In genomic region chr5:15248731-15249130, GRCh38 we compare ENCODE assay signal across 23 cellular contexts.
"Had no signal": no experiment of that assay in that cellular context is flagged by ENCODE, and none has a peak within 500 bp of the region (broad histone marks: within the 10 kb centered on the region; RNA-seq: fewer than 3 reads in every experiment).

No MANE protein-coding gene starts in this region.

- H3K4me3 Mint-ChIP-seq: activated B cell treated with CpG ODN at 0.5 μM for 24 hours; activated CD4-positive, alpha-beta T cell treated with anti-CD3 and anti-CD28 coated beads for 36 hours; activated naive CD8-positive, alpha-beta T cell treated with anti-CD3 and anti-CD28 coated beads for 36 hours; activated T-cell treated with anti-CD3 and anti-CD28 coated beads, Interleukin-2, amount 50 U/mL, for 4 hours; endodermal cell; immature natural killer cell; mesothelial cell of epicardium; naive thymus-derived CD8-positive, alpha-beta T cell; neural progenitor cell; stimulated activated naive CD8-positive, alpha-beta T cell treated with anti-CD3 and anti-CD28 coated beads, Interleukin-15, amount 100 ng/mL, for 72 hours had no signal

- H3K27me3 ChIP-seq: foreskin keratinocyte, left lung, neural progenitor cell, tibial artery had no signal

- H3K36me3 Mint-ChIP-seq: activated naive CD8-positive, alpha-beta T cell treated with anti-CD3 and anti-CD28 coated beads for 36 hours; immature natural killer cell; neural progenitor cell had no signal

- H3K27me3 Mint-ChIP-seq: activated B cell treated with CpG ODN at 0.5 μM for 24 hours; activated CD4-positive, alpha-beta T cell treated with anti-CD3 and anti-CD28 coated beads for 36 hours; activated naive CD8-positive, alpha-beta T cell treated with anti-CD3 and anti-CD28 coated beads for 36 hours; naive thymus-derived CD8-positive, alpha-beta T cell; progenitor cell of endocrine pancreas; stimulated activated naive CD8-positive, alpha-beta T cell treated with anti-CD3 and anti-CD28 coated beads, Interleukin-15, amount 100 ng/mL, for 72 hours had no signal

- H3K4me1 ChIP-seq: foreskin keratinocyte, left lung, neural progenitor cell, tibial artery had no signal

- H3K27ac Mint-ChIP-seq: activated B cell treated with CpG ODN at 0.5 μM for 24 hours; activated CD4-positive, alpha-beta T cell treated with anti-CD3 and anti-CD28 coated beads for 36 hours; activated naive CD8-positive, alpha-beta T cell treated with anti-CD3 and anti-CD28 coated beads for 36 hours; endodermal cell; immature natural killer cell; mesothelial cell of epicardium; naive thymus-derived CD8-positive, alpha-beta T cell; neural progenitor cell; progenitor cell of endocrine pancreas; stimulated activated naive CD8-positive, alpha-beta T cell treated with anti-CD3 and anti-CD28 coated beads, Interleukin-15, amount 100 ng/mL, for 72 hours had no signal

- H3K27ac ChIP-seq: foreskin keratinocyte, left lung, neural progenitor cell, tibial artery had no signal

- ATAC-seq: activated CD4-positive, alpha-beta T cell treated with anti-CD3 and anti-CD28 coated beads for 36 hours; activated T-cell treated with anti-CD3 and anti-CD28 coated beads, Interleukin-2, amount 50 U/mL, for 4 hours; foreskin keratinocyte; left lung; naive thymus-derived CD8-positive, alpha-beta T cell; stimulated activated naive CD8-positive, alpha-beta T cell treated with anti-CD3 and anti-CD28 coated beads, Interleukin-15, amount 100 ng/mL, for 72 hours had no signal

- H3K36me3 ChIP-seq: left lung, neural progenitor cell had no signal

- H2AFZ ChIP-seq: neural progenitor cell had no signal

- H3K4me3 ChIP-seq: left lung, lung, neural progenitor cell, tibial artery had no signal

- DNase-seq: activated B cell treated with CpG ODN at 0.5 μM for 24 hours; activated CD4-positive, alpha-beta T cell treated with anti-CD3 and anti-CD28 coated beads for 36 hours; activated CD4-positive, alpha-beta T cell treated with anti-CD3 and anti-CD28 coated beads, Interleukin-2, amount 50 U/mL, for 48 hours; activated CD8-positive, alpha-beta memory T cell treated with anti-CD3 and anti-CD28 coated beads, Interleukin-2, amount 50 U/mL, for 48 hours; activated naive CD4-positive, alpha-beta T cell treated with Interleukin-2 at 50 U/mL for 16 hours; activated naive CD8-positive, alpha-beta T cell treated with anti-CD3 and anti-CD28 coated beads for 36 hours; activated T-cell treated with anti-CD3 and anti-CD28 coated beads, Interleukin-2, amount 50 U/mL, for 4 hours; cerebellar nuclear complex; cortex of kidney; endodermal cell; immature natural killer cell; left lung; naive thymus-derived CD8-positive, alpha-beta T cell; stimulated activated CD4-positive, alpha-beta T cell treated with anti-CD3 and anti-CD28 coated beads, Interleukin-12 subunit alpha, Interleukin-12 subunit beta, amount 100 ng/mL, for 4 hours; stimulated activated CD4-positive, alpha-beta T cell treated with anti-CD3 and anti-CD28 coated beads, Interleukin-4, amount 100 ng/mL, for 4 hours; stimulated activated naive CD8-positive, alpha-beta T cell treated with anti-CD3 and anti-CD28 coated beads, Interleukin-15, amount 100 ng/mL, for 72 hours; T-helper 1 cell; tibial artery had no signal

- H3K4me2 ChIP-seq: neural progenitor cell had no signal

- H3K4me1 Mint-ChIP-seq: activated B cell treated with CpG ODN at 0.5 μM for 24 hours; activated CD4-positive, alpha-beta T cell treated with anti-CD3 and anti-CD28 coated beads for 36 hours; activated naive CD8-positive, alpha-beta T cell treated with anti-CD3 and anti-CD28 coated beads for 36 hours; immature natural killer cell; naive thymus-derived CD8-positive, alpha-beta T cell; neural progenitor cell; stimulated activated naive CD8-positive, alpha-beta T cell treated with anti-CD3 and anti-CD28 coated beads, Interleukin-15, amount 100 ng/mL, for 72 hours had no signal

- H3K9ac ChIP-seq: neural progenitor cell had no signal
